Comparison of ENCODE assay signal across 8 cellular contexts in genomic region chr5:140632366-140633080, GRCh38. TPM values are rescaled to one million over a fixed set of nuclear protein-coding genes. Genes with fewer than 3 reads are reported as not detected.
A peak's percentile ranks its signal among the peaks of the same experiment; 100 is the strongest.
DNase-seq lines count a peak whose midpoint lies in the region; ATAC-seq and TF ChIP-seq lines count a peak whose summit lies in the region.

No MANE protein-coding gene starts in this region.

- no peak overlapping the region for H3K9ac ChIP-seq in mesendoderm (ENCODE audit: low read length)

- no peak overlapping the region for H2BK5ac ChIP-seq in mesendoderm (ENCODE audit: low read length)

- H3K4me2 ChIP-seq in mesendoderm (ENCODE audit: low read length) = no peak overlapping the region

- peak overlapping the region; percentile 49 for H3K4me3 ChIP-seq in Caco-2 (ENCODE audit: low read depth, low read length)
- H3K4me3 ChIP-seq in ovary = peak overlapping the region; percentile 46
- H3K4me3 ChIP-seq in mesendoderm (ENCODE audit: low read length) = no peak overlapping the region

- POLR2A ChIA-PET in Caco-2 (lab: Charles Lee) = interaction anchor here (0.5 to 1.1 kb wide), 4 partner anchors 15 to 987 kb away, joined by 3 to 21 read pairs (median 4); partner anchors contain the start of genes IK, NDUFA2 and SRA1

- H3K79me2 ChIP-seq in mesendoderm (ENCODE audit: control insufficient read depth, insufficient read depth, low read length) = no peaks in the 10 kb centered on the region

- no peak overlapping the region for H2AK5ac ChIP-seq in mesendoderm (ENCODE audit: low read length)

- TF ChIP-seq CTCF in Caco-2 (IDR thresholded peaks at IDR 0.05; ENCODE audit: insufficient read depth in 1 of 2, low read depth in 1 of 2, low read length in 1 of 2, severe bottlenecking in 1 of 2, unreplicated experiment in 1 of 2) (no peak), ovary (IDR thresholded peaks at IDR 0.05) (no peak)

- H2BK15ac ChIP-seq in mesendoderm (replicated peaks; ENCODE audit: low read depth) = no peak overlapping the region

- BruUV-seq in Caco-2 (replicated peaks; lab: Mats Ljungman, UMichigan) = TSS peak; percentile 1

- CTCF ChIA-PET in Caco-2 (lab: Charles Lee) = interaction anchor here (0.6 to 1.6 kb wide), 2 partner anchors 85 to 1520 kb away, joined by 4 to 5 read pairs; partner anchors contain the start of gene EIF4EBP3

- no peaks in the 10 kb centered on the region for H3K9me3 Mint-ChIP-seq in Caco-2 (ENCODE audit: unreplicated experiment)
- peaks cover 2 to 4% of the 10 kb centered on the region in 2 donors for H3K9me3 Mint-ChIP-seq in activated T-cell treated with anti-CD3 and anti-CD28 coated beads, Interleukin-2, amount 50 U/mL, for 72 hours

- no peak for TF ChIP-seq POLR2A in ovary (IDR thresholded peaks at IDR 0.05)

- peak overlapping the region; percentile 79 for H3K27ac Mint-ChIP-seq in Caco-2 (ENCODE audit: unreplicated experiment)
- H3K27ac Mint-ChIP-seq in activated T-cell treated with anti-CD3 and anti-CD28 coated beads, Interleukin-2, amount 50 U/mL, for 72 hours = no peak overlapping the region

- H3K23ac ChIP-seq in mesendoderm (ENCODE audit: low read length) = no peak overlapping the region

- no peaks in the 10 kb centered on the region for H3K27me3 Mint-ChIP-seq in Caco-2 (ENCODE audit: insufficient read depth, unreplicated experiment)
- H3K27me3 Mint-ChIP-seq in activated T-cell treated with anti-CD3 and anti-CD28 coated beads, Interleukin-2, amount 50 U/mL, for 72 hours (ENCODE audit: low read depth) = peaks cover 32% of the 10 kb centered on the region

- H3K18ac ChIP-seq in mesendoderm (ENCODE audit: low read length) = no peak overlapping the region

- H3K4ac ChIP-seq in mesendoderm (ENCODE audit: low read depth, low read length) = no peak overlapping the region

- H3K36me3 Mint-ChIP-seq in Caco-2 (ENCODE audit: insufficient read depth, unreplicated experiment) = peaks cover 16% of the 10 kb centered on the region
- peaks cover 4 to 6% of the 10 kb centered on the region in 2 donors for H3K36me3 Mint-ChIP-seq in activated T-cell treated with anti-CD3 and anti-CD28 coated beads, Interleukin-2, amount 50 U/mL, for 72 hours (ENCODE audit: insufficient read depth in 2 of 2)

- DNase-seq in Caco-2 (peak; percentile 58 to 59), NCI-H146 treated with DMSO at 0.1 percent for 48 hours (lab: John Stamatoyannopoulos, UW; ENCODE audit: unreplicated experiment) (peak; percentile 37), fibroblast of peridontal ligament (ENCODE audit: extremely low read depth) (peak; percentile 36), ovary (peak; percentile 52 to 67 (median 57)), medulla oblongata (ENCODE audit: extremely low spot score) (no peak), mesendoderm (no peak)
- peak; percentile 57 to 60 for DNase-seq in activated T-cell treated with anti-CD3 and anti-CD28 coated beads, Interleukin-2, amount 50 U/mL, for 72 hours

- H3K56ac ChIP-seq in mesendoderm (ENCODE audit: low read length) = no peak overlapping the region

- WGBS in ovary, 3 donors = 0 to 2% (median 1%) methylated on average over 39 to 56 of the region's 56 CpGs
- no CpG with 5 or more reads among the region's 56 CpGs for WGBS in mesendoderm (ENCODE audit: extremely low coverage, insufficient coverage, low lambda C conversion rate)

- intact Hi-C loops in Caco-2 (cut with micrococcal nuclease; ENCODE audit: unreplicated experiment) = loop anchor here (1.0 kb wide), 2 partner anchors 68 to 85 kb away; partner anchors contain the start of genes APBB3, EIF4EBP3 and SLC35A4
- intact Hi-C loops in ovary (cut with DNase I) = loop anchor here in 1 of 4 donors (10.0 kb wide), 2 partner anchors 68 to 258 kb away; partner anchors contain the start of genes APBB3 and SLC35A4

- no peak overlapping the region for H4K5ac ChIP-seq in mesendoderm (ENCODE audit: low read length)

- H3K9me3 ChIP-seq in Caco-2 (peaks cover 18% of the 10 kb centered on the region), ovary (no peaks in the 10 kb centered on the region)

- no peak overlapping the region for H2BK120ac ChIP-seq in mesendoderm (ENCODE audit: low read depth, low read length)

- no peaks in the 10 kb centered on the region for H3K79me1 ChIP-seq in mesendoderm (ENCODE audit: low read length)

- ATAC-seq in GM21423 (IDR thresholded peaks at IDR 0.05; ENCODE audit: unreplicated experiment) = peak; percentile 62
- ATAC-seq in activated T-cell treated with anti-CD3 and anti-CD28 coated beads, Interleukin-2, amount 50 U/mL, for 72 hours (replicated peaks in 1 of 2) = peak; percentile 61 to 72

- H3K36me3 ChIP-seq in Caco-2 (ENCODE audit: control insufficient read depth, insufficient read depth, low read length) (no peaks in the 10 kb centered on the region), ovary (no peaks in the 10 kb centered on the region), mesendoderm (ENCODE audit: control insufficient read depth, insufficient read depth, low read length) (no peaks in the 10 kb centered on the region)

- peak overlapping the region; percentile 61 to 62 for H3K27ac ChIP-seq in ovary
- H3K27ac ChIP-seq in mesendoderm (ENCODE audit: low read depth, low read length) = no peak overlapping the region

- no peak overlapping the region for H4K8ac ChIP-seq in mesendoderm (ENCODE audit: low read depth, low read length)

- H3K4me1 ChIP-seq in Caco-2 (peaks cover 12% of the 10 kb centered on the region), ovary (ENCODE audit: insufficient read depth) (peaks cover 2% of the 10 kb centered on the region), mesendoderm (ENCODE audit: control insufficient read depth, low read depth, low read length) (no peaks in the 10 kb centered on the region)

- H3K27me3 ChIP-seq in Caco-2 (replicated peaks; ENCODE audit: control insufficient read depth, insufficient read depth, low read length) = no peaks in the 10 kb centered on the region
- no peaks in the 10 kb centered on the region for H3K27me3 ChIP-seq in ovary
- no peaks in the 10 kb centered on the region for H3K27me3 ChIP-seq in mesendoderm (ENCODE audit: insufficient read depth, low read length, poor library complexity)

- H3K4me3 Mint-ChIP-seq in Caco-2 (ENCODE audit: unreplicated experiment) = peak overlapping the region; percentile 88
- peak overlapping the region; percentile 81 to 91 for H3K4me3 Mint-ChIP-seq in activated T-cell treated with anti-CD3 and anti-CD28 coated beads, Interleukin-2, amount 50 U/mL, for 72 hours

- TF ChIP-seq EP300 in ovary (IDR thresholded peaks at IDR 0.05) = no peak

- peaks cover 7% of the 10 kb centered on the region for H3K4me1 Mint-ChIP-seq in Caco-2 (ENCODE audit: low read depth, unreplicated experiment)
- peaks cover 39% of the 10 kb centered on the region for H3K4me1 Mint-ChIP-seq in activated T-cell treated with anti-CD3 and anti-CD28 coated beads, Interleukin-2, amount 50 U/mL, for 72 hours (ENCODE audit: low read depth)

RNA-seq across cellular contexts. Expression of gene CD14, which starts 0.5 kb away (rescaled TPM):
- 11.5 and 13.3 TPM in 2 replicates for total RNA-seq in Caco-2 (2022)
- under 1 TPM in 1 of 2 donors, not detected in 1; 0.41 TPM for total RNA-seq in activated T-cell treated with anti-CD3 and anti-CD28 coated beads, Interleukin-2, amount 50 U/mL, for 72 hours
- 10 to 100 TPM; 26.5 to 96.0 (median 48.6) TPM for total RNA-seq in ovary
- 10 to 100 TPM in 1 of 2 donors, 1 to 10 TPM in 1; 8.7 to 37.7 TPM for polyA plus RNA-seq in ovary
- 0.06 TPM for polyA plus RNA-seq in mesendoderm (2013, experiment 1 of 2)
- polyA plus RNA-seq in mesendoderm (2013, experiment 2 of 2) = 0.04 TPM

RNA-seq across cellular contexts. Expression of gene TMCO6, which starts 6.7 kb away (rescaled TPM):
- total RNA-seq in Caco-2 (2022) (37.8 and 46.4 TPM in 2 replicates), ovary (10 to 100 TPM; 12.2 to 62.8 (median 14.9) TPM)
- total RNA-seq in activated T-cell treated with anti-CD3 and anti-CD28 coated beads, Interleukin-2, amount 50 U/mL, for 72 hours = 10 to 100 TPM; 31.8 to 35.0 TPM
- polyA plus RNA-seq in ovary = 10 to 100 TPM in 1 of 2 donors, 1 to 10 TPM in 1; 8.0 to 33.2 TPM
- polyA plus RNA-seq in mesendoderm (2013, experiment 1 of 2) = 15.0 TPM
- 15.0 TPM for polyA plus RNA-seq in mesendoderm (2013, experiment 2 of 2)

RNA-seq across cellular contexts. Expression of gene NDUFA2, which starts 14.9 kb away (rescaled TPM):
- total RNA-seq in Caco-2 (2022) (88.7 and 99.4 TPM in 2 replicates), ovary (100 to 1,000 TPM in 1 of 7 donors, 10 to 100 TPM in 6; 44.6 to 107 (median 46.9) TPM)
- 10 to 100 TPM; 43.3 to 51.6 TPM for total RNA-seq in activated T-cell treated with anti-CD3 and anti-CD28 coated beads, Interleukin-2, amount 50 U/mL, for 72 hours
- 100 to 1,000 TPM in 1 of 2 donors, 10 to 100 TPM in 1; 42.6 to 123 TPM for polyA plus RNA-seq in ovary
- 120 TPM for polyA plus RNA-seq in mesendoderm (2013, experiment 1 of 2)
- polyA plus RNA-seq in mesendoderm (2013, experiment 2 of 2) = 117 TPM

RNA-seq across cellular contexts. Expression of gene IK, which starts 15.1 kb away (rescaled TPM):
- total RNA-seq in Caco-2 (2022) (111 and 112 TPM in 2 replicates), ovary (100 to 1,000 TPM in 1 of 7 donors, 10 to 100 TPM in 6; 70.9 to 112 (median 78.0) TPM)
- total RNA-seq in activated T-cell treated with anti-CD3 and anti-CD28 coated beads, Interleukin-2, amount 50 U/mL, for 72 hours = 100 to 1,000 TPM; 121 to 129 TPM
- polyA plus RNA-seq in ovary = 100 to 1,000 TPM in 1 of 2 donors, 10 to 100 TPM in 1; 99.8 to 184 TPM
- 99.6 TPM for polyA plus RNA-seq in mesendoderm (2013, experiment 1 of 2)
- 101 TPM for polyA plus RNA-seq in mesendoderm (2013, experiment 2 of 2)

RNA-seq across cellular contexts. Expression of gene WDR55, which starts 32.2 kb away (rescaled TPM):
- total RNA-seq in Caco-2 (2022) (38.8 and 40.2 TPM in 2 replicates), ovary (10 to 100 TPM in 6 of 7 donors, 1 to 10 TPM in 1; 9.1 to 16.6 (median 13.7) TPM)
- 10 to 100 TPM; 24.3 to 30.2 TPM for total RNA-seq in activated T-cell treated with anti-CD3 and anti-CD28 coated beads, Interleukin-2, amount 50 U/mL, for 72 hours
- polyA plus RNA-seq in ovary = 10 to 100 TPM in 1 of 2 donors, 1 to 10 TPM in 1; 9.9 to 12.3 TPM
- 15.7 TPM for polyA plus RNA-seq in mesendoderm (2013, experiment 1 of 2)
- polyA plus RNA-seq in mesendoderm (2013, experiment 2 of 2) = 15.2 TPM

Comparison
In these comparisons a context has a peak if more than half of its experiments do, and no peak if none do; other contexts are left out.
1. DNase-seq: peak in Caco-2 (2 of 2), NCI-H146 treated with DMSO at 0.1 percent for 48 hours (single experiment), activated T-cell treated with anti-CD3 and anti-CD28 coated beads, Interleukin-2, amount 50 U/mL, for 72 hours (2 of 2), fibroblast of peridontal ligament (single experiment) and ovary (5 of 5); none in medulla oblongata (single experiment) and mesendoderm (single experiment).